1 cellular context compared by ENCODE assay signal in genomic region chr12:6148722-6149121, GRCh38. TPM values are rescaled to one million over a fixed set of nuclear protein-coding genes. Genes with fewer than 3 reads are reported as not detected.
"Had no signal": no experiment of that assay in that cellular context is flagged by ENCODE, and none has a peak within 500 bp of the region (broad histone marks: within the 10 kb centered on the region; RNA-seq: fewer than 3 reads in every experiment).

No MANE protein-coding gene starts in this region.

RNA-seq across cellular contexts. Expression of gene VWF, which starts 24.3 kb away (rescaled TPM):
- total RNA-seq: foreskin keratinocyte had no signal
